9 cellular contexts compared by ENCODE assay signal in genomic region chr5:77637170-77638074, GRCh38. TPM values are rescaled to one million over a fixed set of nuclear protein-coding genes. Genes with fewer than 3 reads are reported as not detected.
DNase-seq lines count a peak whose midpoint lies in the region; ATAC-seq and TF ChIP-seq lines count a peak whose summit lies in the region.
"Had no signal": no experiment of that assay in that cellular context is flagged by ENCODE, and none has a peak within 500 bp of the region (broad histone marks: within the 10 kb centered on the region; RNA-seq: fewer than 3 reads in every experiment).

No MANE protein-coding gene starts in this region.

- H2BK120ac ChIP-seq in mesendoderm (ENCODE audit: low read depth, low read length): no peak overlapping the region

- no peaks in the 10 kb centered on the region for H3K4me1 ChIP-seq in BLaER1
- no peaks in the 10 kb centered on the region for H3K4me1 ChIP-seq in CD8-positive, alpha-beta memory T cell (ENCODE audit: insufficient read depth, low read length)
- peaks cover 2% of the 10 kb centered on the region for H3K4me1 ChIP-seq in mesendoderm (ENCODE audit: control insufficient read depth, low read depth, low read length)
- no peaks in the 10 kb centered on the region for H3K4me1 ChIP-seq in testis

- H3K79me2 ChIP-seq in mesendoderm (ENCODE audit: control insufficient read depth, insufficient read depth, low read length): no peaks in the 10 kb centered on the region

- no peak for TF ChIP-seq CTCF in testis (IDR thresholded peaks at IDR 0.05)

- no peak for DNase-seq in CD8-positive, alpha-beta memory T cell
- no peak for DNase-seq in activated CD4-positive, alpha-beta memory T cell treated with anti-CD3 and anti-CD28 coated beads, Interleukin-2, amount 10 ng/mL, durations not matched to agents 7 days and 5 days
- peak; percentile 25 for DNase-seq in mesendoderm
- no peak for DNase-seq in RPMI8226
- DNase-seq in testis: no peak

- intact Hi-C loops in testis (cut with DNase I; ENCODE audit: low total_unique reads): no loop called here

- H2AK5ac ChIP-seq in mesendoderm (ENCODE audit: low read length): no peak overlapping the region

- no peak overlapping the region for H3K9ac ChIP-seq in BLaER1
- H3K9ac ChIP-seq in mesendoderm (ENCODE audit: low read length): no peak overlapping the region

- POLR2A ChIA-PET in CD8-positive, alpha-beta memory T cell (lab: Charles Lee): no interaction called here
- POLR2A ChIA-PET in activated CD4-positive, alpha-beta memory T cell treated with anti-CD3 and anti-CD28 coated beads, Interleukin-2, amount 10 ng/mL, durations not matched to agents 7 days and 5 days (lab: Charles Lee): interaction anchor here (1.5 kb wide), 1 partner anchor 9 kb away, joined by 3 read pairs; no protein-coding TSS in a partner anchor

- H3K27ac Mint-ChIP-seq in CD8-positive, alpha-beta memory T cell: peak overlapping the region in 5 of 8 donors; percentile 27 to 89 (median 68)
- H3K27ac Mint-ChIP-seq in activated CD4-positive, alpha-beta memory T cell treated with anti-CD3 and anti-CD28 coated beads, Interleukin-2, amount 10 ng/mL, durations not matched to agents 7 days and 5 days: peak overlapping the region; percentile 45
- H3K27ac Mint-ChIP-seq: mesothelial cell of epicardium had no signal

- H4K8ac ChIP-seq in mesendoderm (ENCODE audit: low read depth, low read length): no peak overlapping the region

- CTCF ChIA-PET in CD8-positive, alpha-beta memory T cell (lab: Charles Lee): no interaction called here
- CTCF ChIA-PET in activated CD4-positive, alpha-beta memory T cell treated with anti-CD3 and anti-CD28 coated beads, Interleukin-2, amount 10 ng/mL, durations not matched to agents 7 days and 5 days (lab: Charles Lee): no interaction called here

- peak overlapping the region; percentile 42 for H3K4me3 ChIP-seq in BLaER1
- no peak overlapping the region for H3K4me3 ChIP-seq in CD8-positive, alpha-beta memory T cell (ENCODE audit: low read length)
- no peak overlapping the region for H3K4me3 ChIP-seq in mesendoderm (ENCODE audit: low read length)
- no peak overlapping the region for H3K4me3 ChIP-seq in testis

- H3K36me3 ChIP-seq in BLaER1: no peaks in the 10 kb centered on the region
- H3K36me3 ChIP-seq in CD8-positive, alpha-beta memory T cell (ENCODE audit: insufficient read depth, low read length): no peaks in the 10 kb centered on the region
- H3K36me3 ChIP-seq in mesendoderm (ENCODE audit: control insufficient read depth, insufficient read depth, low read length): no peaks in the 10 kb centered on the region
- no peaks in the 10 kb centered on the region for H3K36me3 ChIP-seq in testis (ENCODE audit: low read depth, missing control alignments)

- H3K9me3 ChIP-seq in BLaER1: peaks cover 60% of the 10 kb centered on the region
- peaks cover 5% of the 10 kb centered on the region for H3K9me3 ChIP-seq in CD8-positive, alpha-beta memory T cell (ENCODE audit: low read length)
- H3K9me3 ChIP-seq in testis: no peaks in the 10 kb centered on the region

- peak overlapping the region in 6 of 7 donors; percentile 23 to 69 (median 56) for H3K4me3 Mint-ChIP-seq in CD8-positive, alpha-beta memory T cell
- peak overlapping the region; percentile 21 for H3K4me3 Mint-ChIP-seq in activated CD4-positive, alpha-beta memory T cell treated with anti-CD3 and anti-CD28 coated beads, Interleukin-2, amount 10 ng/mL, durations not matched to agents 7 days and 5 days
- H3K4me3 Mint-ChIP-seq: mesothelial cell of epicardium had no signal

- H3K27ac ChIP-seq in BLaER1: no peak overlapping the region
- no peak overlapping the region for H3K27ac ChIP-seq in CD8-positive, alpha-beta memory T cell (ENCODE audit: low read depth, low read length)
- H3K27ac ChIP-seq in mesendoderm (ENCODE audit: low read depth, low read length): no peak overlapping the region
- no peak overlapping the region for H3K27ac ChIP-seq in testis

- no peak overlapping the region for H3K4me2 ChIP-seq in BLaER1
- H3K4me2 ChIP-seq in mesendoderm (ENCODE audit: low read length): no peak overlapping the region

- peaks cover 0 to 2% (median 0%) of the 10 kb centered on the region in 3 donors for H3K36me3 Mint-ChIP-seq in CD8-positive, alpha-beta memory T cell
- H3K36me3 Mint-ChIP-seq in activated CD4-positive, alpha-beta memory T cell treated with anti-CD3 and anti-CD28 coated beads, Interleukin-2, amount 10 ng/mL, durations not matched to agents 7 days and 5 days (ENCODE audit: low read depth): peaks cover 14% of the 10 kb centered on the region
- H3K36me3 Mint-ChIP-seq: mesothelial cell of epicardium had no signal

- peaks cover 68% of the 10 kb centered on the region for H4K20me1 ChIP-seq in BLaER1

- H3K27me3 ChIP-seq in BLaER1: peaks cover 100% of the 10 kb centered on the region
- H3K27me3 ChIP-seq in CD8-positive, alpha-beta memory T cell (ENCODE audit: insufficient read depth, low read length, poor library complexity, severe bottlenecking): peaks cover 95% of the 10 kb centered on the region
- peaks cover 62% of the 10 kb centered on the region for H3K27me3 ChIP-seq in mesendoderm (ENCODE audit: insufficient read depth, low read length, poor library complexity)
- peaks cover 10% of the 10 kb centered on the region for H3K27me3 ChIP-seq in testis

- H3K4me1 Mint-ChIP-seq in CD8-positive, alpha-beta memory T cell: peaks cover 15 to 16% (median 16%) of the 10 kb centered on the region in 3 donors
- peaks cover 19% of the 10 kb centered on the region for H3K4me1 Mint-ChIP-seq in activated CD4-positive, alpha-beta memory T cell treated with anti-CD3 and anti-CD28 coated beads, Interleukin-2, amount 10 ng/mL, durations not matched to agents 7 days and 5 days

- peaks cover 83% of the 10 kb centered on the region in 2 donors for H3K27me3 Mint-ChIP-seq in CD8-positive, alpha-beta memory T cell
- peaks cover 77% of the 10 kb centered on the region for H3K27me3 Mint-ChIP-seq in activated CD4-positive, alpha-beta memory T cell treated with anti-CD3 and anti-CD28 coated beads, Interleukin-2, amount 10 ng/mL, durations not matched to agents 7 days and 5 days

- no peaks in the 10 kb centered on the region for H3K79me1 ChIP-seq in mesendoderm (ENCODE audit: low read length)

- H2BK15ac ChIP-seq in mesendoderm (replicated peaks; ENCODE audit: low read depth): no peak overlapping the region

- H4K5ac ChIP-seq in mesendoderm (ENCODE audit: low read length): no peak overlapping the region

- H2BK5ac ChIP-seq in mesendoderm (ENCODE audit: low read length): no peak overlapping the region

- H3K4ac ChIP-seq in mesendoderm (ENCODE audit: low read depth, low read length): no peak overlapping the region

- no peak overlapping the region for H3K18ac ChIP-seq in mesendoderm (ENCODE audit: low read length)

- H3K56ac ChIP-seq in mesendoderm (ENCODE audit: low read length): no peak overlapping the region

- H3K23ac ChIP-seq in mesendoderm (ENCODE audit: low read length): peak overlapping the region; percentile 59

- no CpG with 5 or more reads among the region's 44 CpGs for WGBS in mesendoderm (ENCODE audit: extremely low coverage, insufficient coverage, low lambda C conversion rate)
- WGBS in testis, 2 donors: 6 to 11% methylated on average over 36 to 44 of the region's 44 CpGs

- no peak for ATAC-seq in GM19455 (IDR thresholded peaks at IDR 0.05; ENCODE audit: unreplicated experiment)

- H3K9me3 Mint-ChIP-seq in CD8-positive, alpha-beta memory T cell: peaks cover 26 to 53% (median 51%) of the 10 kb centered on the region in 5 donors
- H3K9me3 Mint-ChIP-seq in activated CD4-positive, alpha-beta memory T cell treated with anti-CD3 and anti-CD28 coated beads, Interleukin-2, amount 10 ng/mL, durations not matched to agents 7 days and 5 days: peaks cover 2% of the 10 kb centered on the region
- H3K9me3 Mint-ChIP-seq: mesothelial cell of epicardium had no signal

- no peak for TF ChIP-seq POLR2A in testis (IDR thresholded peaks at IDR 0.05)

RNA-seq across cellular contexts. Expression of gene OTP, which starts 1.1 kb away (rescaled TPM):
- not detected for total RNA-seq in CD8-positive, alpha-beta memory T cell
- not detected for polyA plus RNA-seq in CD8-positive, alpha-beta memory T cell
- not detected for total RNA-seq in activated CD4-positive, alpha-beta memory T cell treated with anti-CD3 and anti-CD28 coated beads, Interleukin-2, amount 10 ng/mL, durations not matched to agents 7 days and 5 days
- 0.01 TPM for polyA plus RNA-seq in mesendoderm (2013, experiment 1 of 2)
- not detected for polyA plus RNA-seq in mesendoderm (2013, experiment 2 of 2)
- total RNA-seq in testis: under 1 TPM; 0.37 to 0.39 TPM
- 1.5 TPM for polyA plus RNA-seq in testis (ENCODE audit: insufficient read depth, low read depth, low replicate concordance)
- total RNA-seq: mesothelial cell of epicardium, renal cortical epithelial cell had no signal
